ENCODE assay signal across 8 cellular contexts in genomic region chr15:90930861-90931629, GRCh38. TPM values are rescaled to one million over a fixed set of nuclear protein-coding genes. Genes with fewer than 3 reads are reported as not detected.
A peak's percentile ranks its signal among the peaks of the same experiment; 100 is the strongest.
DNase-seq lines count a peak whose midpoint lies in the region; ATAC-seq, FAIRE-seq and TF ChIP-seq lines count a peak whose summit lies in the region.

No MANE protein-coding gene starts in this region.

- FAIRE-seq in urothelium cell line (lab: Jason Lieb, UNC): no peak

- peak; percentile 1 for DNase-seq in DMS53 treated with DMSO at 0.1 percent for 48 hours (lab: John Stamatoyannopoulos, UW; ENCODE audit: unreplicated experiment)
- peak; percentile 36 for DNase-seq in MV-4-11 (lab: John Stamatoyannopoulos, UW)
- peak; percentile 35 for DNase-seq in cerebellar cortex (ENCODE audit: low spot score)
- DNase-seq in neural progenitor cell (ENCODE audit: low spot score): no peak
- no peak for DNase-seq in 8988T
- no peak for DNase-seq in urothelium cell line (ENCODE audit: low spot score)
- no peak for DNase-seq in stimulated activated CD4-positive, alpha-beta T cell treated with anti-CD3 and anti-CD28 coated beads, Interleukin-1b, Interleukin-23, amount 100 ng/mL, for 48 hours

- peaks cover 7% of the 10 kb centered on the region for H3K79me2 ChIP-seq in neural progenitor cell (ENCODE audit: low read depth)

- H3K9ac ChIP-seq in neural progenitor cell: no peak overlapping the region

- peaks cover 15% of the 10 kb centered on the region for H3K27me3 ChIP-seq in neural progenitor cell

- no peak for ATAC-seq in GM19324 (IDR thresholded peaks at IDR 0.05; ENCODE audit: low FRiP score, unreplicated experiment)

- no peak overlapping the region for H3K4me3 ChIP-seq in neural progenitor cell

- H3K9me3 Mint-ChIP-seq in neural progenitor cell: no peaks in the 10 kb centered on the region

- H2AFZ ChIP-seq in neural progenitor cell (replicated peaks): no peak overlapping the region

- H3K9me3 ChIP-seq in neural progenitor cell (ENCODE audit: low read depth): no peaks in the 10 kb centered on the region

- H3K27ac Mint-ChIP-seq in neural progenitor cell: no peak overlapping the region

- H3K36me3 ChIP-seq in neural progenitor cell: no peaks in the 10 kb centered on the region

- peaks cover 8% of the 10 kb centered on the region for H3K27me3 Mint-ChIP-seq in neural progenitor cell (ENCODE audit: insufficient read depth, low read depth)

- H3K4me3 Mint-ChIP-seq in neural progenitor cell: peak overlapping the region; percentile 93

- peaks cover 4% of the 10 kb centered on the region for H4K20me1 ChIP-seq in neural progenitor cell (ENCODE audit: low read depth)

- H3K4me1 ChIP-seq in neural progenitor cell: peaks cover 8% of the 10 kb centered on the region

- no peaks in the 10 kb centered on the region for H3K36me3 Mint-ChIP-seq in neural progenitor cell

- peaks cover 20% of the 10 kb centered on the region for H3K4me1 Mint-ChIP-seq in neural progenitor cell

- H3F3A ChIP-seq in neural progenitor cell (ENCODE audit: low read depth): peaks cover 16% of the 10 kb centered on the region

- peak overlapping the region; percentile 88 for H3K4me2 ChIP-seq in neural progenitor cell

- H3K27ac ChIP-seq in neural progenitor cell: no peak overlapping the region

- TF ChIP-seq CTCF in neural progenitor cell (IDR thresholded peaks at IDR 0.05): no peak

RNA-seq across cellular contexts. Expression of gene HDDC3, which starts 1.3 kb away (rescaled TPM):
- 20.4 and 21.8 TPM in 2 replicates for total RNA-seq in neural progenitor cell (ENCODE audit: low replicate concordance)

RNA-seq across cellular contexts. Expression of gene UNC45A, which starts 4.0 kb away (rescaled TPM):
- total RNA-seq in neural progenitor cell (ENCODE audit: low replicate concordance): 47.7 and 99.5 TPM in 2 replicates

RNA-seq across cellular contexts. Expression of gene RCCD1, which starts 23.6 kb away (rescaled TPM):
- total RNA-seq in neural progenitor cell (ENCODE audit: low replicate concordance): 19.7 and 27.6 TPM in 2 replicates

RNA-seq across cellular contexts. Expression of gene MAN2A2, which starts 27.9 kb away (rescaled TPM):
- 7.0 and 15.3 TPM in 2 replicates for total RNA-seq in neural progenitor cell (ENCODE audit: low replicate concordance)

RNA-seq across cellular contexts. Expression of gene FES, which starts 46.7 kb away (rescaled TPM):
- total RNA-seq in neural progenitor cell (ENCODE audit: low replicate concordance): 11.7 and 14.1 TPM in 2 replicates

Comparison
In these comparisons a context has a peak if more than half of its experiments do, and no peak if none do; other contexts are left out.
1. DNase-seq: peak in DMS53 treated with DMSO at 0.1 percent for 48 hours (single experiment), MV-4-11 (single experiment) and cerebellar cortex (single experiment); none in neural progenitor cell (single experiment), 8988T (single experiment), urothelium cell line (single experiment) and stimulated activated CD4-positive, alpha-beta T cell treated with anti-CD3 and anti-CD28 coated beads, Interleukin-1b, Interleukin-23, amount 100 ng/mL, for 48 hours (single experiment).